Comparison of ENCODE assay signal across 11 cellular contexts in genomic region chr3:112038863-112039262, GRCh38. TPM values are rescaled to one million over a fixed set of nuclear protein-coding genes. Genes with fewer than 3 reads are reported as not detected.
DNase-seq lines count a peak whose midpoint lies in the region; ATAC-seq and TF ChIP-seq lines count a peak whose summit lies in the region.
"Had no signal": no experiment of that assay in that cellular context is flagged by ENCODE, and none has a peak within 500 bp of the region (broad histone marks: within the 10 kb centered on the region; RNA-seq: fewer than 3 reads in every experiment).

No MANE protein-coding gene starts in this region.

- in situ Hi-C loops in GM23248 (cut with MboI), result no loop called here

- TF ChIP-seq CTCF in OCI-LY1 (IDR thresholded peaks at IDR 0.05; ENCODE audit: low read length) (no peak), colonic mucosa (IDR thresholded peaks at IDR 0.05) (no peak)

- H4K20me1 ChIP-seq in GM23248 (ENCODE audit: insufficient read depth) (no peaks in the 10 kb centered on the region), OCI-LY1 (ENCODE audit: insufficient read depth, low read length) (no peaks in the 10 kb centered on the region)

- H3K9me3 ChIP-seq in GM23248 (ENCODE audit: low read depth), result no peaks in the 10 kb centered on the region
- no peaks in the 10 kb centered on the region for H3K9me3 ChIP-seq in OCI-LY1 (ENCODE audit: low read length)
- H3K9me3 ChIP-seq in colonic mucosa, result no peaks in the 10 kb centered on the region

- 13 to 16% methylated on average over 3 of the region's 3 CpGs for WGBS in GM23248 (ENCODE audit: low coverage in 1 of 2, low lambda C conversion rate in 2 of 2, missing lambda C conversion rate in 2 of 2), 2 experiments

- H3K27me3 ChIP-seq in GM23248 (replicated peaks; ENCODE audit: insufficient read depth) (no peaks in the 10 kb centered on the region), OCI-LY1 (ENCODE audit: insufficient read depth, low read length) (no peaks in the 10 kb centered on the region), colonic mucosa (no peaks in the 10 kb centered on the region)

- peak; percentile 55 for DNase-seq in DMS153 treated with DMSO at 0.1 percent for 48 hours (lab: John Stamatoyannopoulos, UW; ENCODE audit: unreplicated experiment)
- DNase-seq in GM23248, result peak; percentile 41
- peak; percentile 28 for DNase-seq in iPS-NIHi11 (ENCODE audit: low spot score)
- DNase-seq in Right ventricle myocardium inferior (ENCODE audit: missing footprints), result no peak
- no peak for DNase-seq in NCI-H187 treated with DMSO at 0.1 percent for 48 hours (lab: John Stamatoyannopoulos, UW)
- no peak for DNase-seq in colonic mucosa
- no peak for DNase-seq in dedifferentiated amniotic fluid mesenchymal stem cell (ENCODE audit: extremely low spot score)
- DNase-seq: stimulated activated CD4-positive, alpha-beta T cell treated with anti-CD3 and anti-CD28 coated beads, Interleukin-2, amount 100 ng/mL, for 24 hours had no signal

- ATAC-seq in Right ventricle myocardium inferior, result no peak

- H3K9me2 ChIP-seq in GM23248 (ENCODE audit: insufficient read depth) (no peaks in the 10 kb centered on the region), OCI-LY1 (ENCODE audit: low read depth, low read length) (no peaks in the 10 kb centered on the region)

- H3K27ac ChIP-seq in GM23248 (no peak overlapping the region), OCI-LY1 (ENCODE audit: low read depth, low read length, poor library complexity, severe bottlenecking) (no peak overlapping the region), colonic mucosa (no peak overlapping the region)

- intact Hi-C loops in Right ventricle myocardium inferior (cut with DNase I) (no loop called here), colonic mucosa (cut with DNase I) (no loop called here)

- H3K4me2 ChIP-seq in GM23248 (ENCODE audit: unreplicated experiment) (no peak overlapping the region), OCI-LY1 (ENCODE audit: low read length) (0 out of 2 replicates have a peak overlapping the region, but pooled peaks have one; percentile 23)

- H3F3A ChIP-seq in GM23248 (ENCODE audit: insufficient read depth) (peaks cover 5% of the 10 kb centered on the region; the same call in 1 of the 2 replicates), OCI-LY1 (ENCODE audit: insufficient read depth, low read length) (no peaks in the 10 kb centered on the region)

- H3K36me3 ChIP-seq in GM23248 (ENCODE audit: low read depth) (no peaks in the 10 kb centered on the region), OCI-LY1 (ENCODE audit: insufficient read depth, low read length) (no peaks in the 10 kb centered on the region), colonic mucosa (no peaks in the 10 kb centered on the region)

- H2AFZ ChIP-seq in GM23248 (peak overlapping the region; percentile 61), OCI-LY1 (ENCODE audit: low read length) (no peak overlapping the region)

- H3K9ac ChIP-seq in GM23248 (no peak overlapping the region), OCI-LY1 (ENCODE audit: low read length) (no peak overlapping the region), colonic mucosa (ENCODE audit: low read depth in 2 of 2, low read length in 2 of 2) (no peak overlapping the region)

- H3K79me2 ChIP-seq in GM23248 (ENCODE audit: insufficient read depth) (no peaks in the 10 kb centered on the region), OCI-LY1 (ENCODE audit: insufficient read depth, low read length) (no peaks in the 10 kb centered on the region)

- H3K4me3 ChIP-seq in GM23248 (no peak overlapping the region), OCI-LY1 (ENCODE audit: low read depth, low read length, poor library complexity, severe bottlenecking) (no peak overlapping the region), colonic mucosa (no peak overlapping the region)

- H3K4me1 ChIP-seq in GM23248 (ENCODE audit: insufficient read depth), result peaks cover 13% of the 10 kb centered on the region; the same call in 1 of the 2 replicates
- peaks cover 20% of the 10 kb centered on the region for H3K4me1 ChIP-seq in OCI-LY1 (ENCODE audit: insufficient read depth, low read length, severe bottlenecking)
- H3K4me1 ChIP-seq in colonic mucosa, result no peaks in the 10 kb centered on the region

RNA-seq across cellular contexts. Expression of gene TMPRSS7, which starts 4.3 kb away (rescaled TPM):
- total RNA-seq in GM23248 (2014; rRNA removed; shearing (Covaris generic)), result not detected in 2 replicates
- not detected in 2 replicates for polyA plus RNA-seq in GM23248 (2016; fragmentation: Nextera tagmentation; extraction: Ambion mirVana)
- total RNA-seq in Right ventricle myocardium inferior, result not detected
- not detected for total RNA-seq in colonic mucosa
- total RNA-seq: neural crest cell, SK-MEL-5 had no signal

RNA-seq across cellular contexts. Expression of gene TAGLN3, which starts 40.1 kb away (rescaled TPM):
- total RNA-seq in GM23248 (2014; rRNA removed; shearing (Covaris generic)), result 1.3 TPM in 1 of 2 replicates, not detected in the other
- polyA plus RNA-seq in GM23248 (2016; fragmentation: Nextera tagmentation; extraction: Ambion mirVana), result 0.48 and 0.61 TPM in 2 replicates
- not detected for total RNA-seq in Right ventricle myocardium inferior
- 1 to 10 TPM in 1 of 2 donors, not detected in 1; 1.8 TPM for total RNA-seq in colonic mucosa
- total RNA-seq: SK-MEL-5 had no signal

RNA-seq across cellular contexts. Expression of gene C3orf52, which starts 47.3 kb away (rescaled TPM):
- total RNA-seq in GM23248 (2014; rRNA removed; shearing (Covaris generic)), result 1.3 and 3.5 TPM in 2 replicates
- 1.6 and 1.9 TPM in 2 replicates for polyA plus RNA-seq in GM23248 (2016; fragmentation: Nextera tagmentation; extraction: Ambion mirVana)
- total RNA-seq in Right ventricle myocardium inferior (1.8 TPM), colonic mucosa (10 to 100 TPM; 25.1 to 39.3 TPM)

Comparison
In these comparisons a context has a peak if more than half of its experiments do, and no peak if none do; other contexts are left out.
1. DNase-seq: peak in DMS153 treated with DMSO at 0.1 percent for 48 hours (single experiment), GM23248 (single experiment) and iPS-NIHi11 (single experiment); none in Right ventricle myocardium inferior (single experiment), NCI-H187 treated with DMSO at 0.1 percent for 48 hours (single experiment), colonic mucosa (single experiment) and dedifferentiated amniotic fluid mesenchymal stem cell (single experiment).